In the genomic region with DNA sequence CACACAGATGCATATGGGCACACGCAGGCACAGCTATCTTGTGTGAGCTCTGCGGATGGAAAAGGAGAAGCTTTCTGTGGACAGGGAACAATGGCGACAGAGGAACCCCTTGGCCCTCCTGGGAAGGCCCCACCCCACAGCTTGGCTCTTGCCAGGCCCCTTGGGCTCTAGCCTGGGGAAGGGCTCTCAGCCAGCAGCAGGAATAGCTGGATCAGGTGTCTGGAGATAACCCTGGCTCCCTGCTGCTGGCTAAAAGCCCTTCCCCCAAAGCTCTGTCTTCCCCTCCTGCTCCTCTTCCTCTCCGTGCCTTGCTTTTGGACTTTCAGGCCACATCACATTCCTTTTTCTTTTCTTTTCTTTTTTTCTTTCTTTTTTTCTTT, we compare ENCODE assay signal across 23 cellular contexts. TPM values are rescaled to one million over a fixed set of nuclear protein-coding genes. Genes with fewer than 3 reads are reported as not detected.
"Had no signal": no experiment of that assay in that cellular context is flagged by ENCODE, and none has a peak within 500 bp of the region (broad histone marks: within the 10 kb centered on the region; RNA-seq: fewer than 3 reads in every experiment).

No MANE protein-coding gene starts in this region.

- ATAC-seq: activated naive CD8-positive, alpha-beta T cell treated with anti-CD3 and anti-CD28 coated beads, Interleukin-2, amount 50 U/mL, for 24 hours; left lung; mucosa of descending colon had no signal

- H3K27ac ChIP-seq: brain microvascular endothelial cell, coronary artery, suprapubic skin, transverse colon, vagina, VCaP had no signal

- DNase-seq: activated CD4-positive, alpha-beta T cell treated with anti-CD3 and anti-CD28 coated beads for 1 hour; activated CD8-positive, alpha-beta memory T cell treated with anti-CD3 and anti-CD28 coated beads for 24 hours; activated CD8-positive, alpha-beta memory T cell treated with anti-CD3 and anti-CD28 coated beads, Interleukin-2, amount 50 U/mL, for 48 hours; activated effector memory CD4-positive, alpha-beta T cell treated with Interleukin-2 at 50 U/mL for 16 hours; activated naive CD4-positive, alpha-beta T cell treated with anti-CD3 and anti-CD28 coated beads, Interleukin-2, amount 10 ng/mL, durations not matched to agents 7 days and 5 days; activated naive CD8-positive, alpha-beta T cell treated with anti-CD3 and anti-CD28 coated beads, Interleukin-2, amount 50 U/mL, for 24 hours; activated T-cell treated with anti-CD3 and anti-CD28 coated beads, Interleukin-2, amount 50 U/mL, for 48 hours; aorta; brain microvascular endothelial cell; effector CD4-positive, alpha-beta T cell; mesenchymal stem cell; naive B cell; nucleus accumbens; stimulated activated CD4-positive, alpha-beta T cell treated with anti-CD3 and anti-CD28 coated beads, Interleukin-2, amount 100 ng/mL, for 24 hours; transverse colon had no signal

- H3K4me3 ChIP-seq: coronary artery, left lung, mucosa of descending colon, suprapubic skin, transverse colon, vagina had no signal

- H3K9me3 ChIP-seq: left lung, mucosa of descending colon, suprapubic skin, transverse colon, vagina had no signal

- H3K36me3 ChIP-seq: brain microvascular endothelial cell, left lung, suprapubic skin, transverse colon, vagina had no signal

- H3K27me3 ChIP-seq: brain microvascular endothelial cell, left lung, suprapubic skin, transverse colon, vagina had no signal

RNA-seq across cellular contexts. Expression of a gene that starts 52.4 kb away (rescaled TPM):
- total RNA-seq: mucosa of descending colon, posterior vena cava had no signal
- polyA plus RNA-seq: aorta, keratinocyte had no signal
